In the genomic region with DNA sequence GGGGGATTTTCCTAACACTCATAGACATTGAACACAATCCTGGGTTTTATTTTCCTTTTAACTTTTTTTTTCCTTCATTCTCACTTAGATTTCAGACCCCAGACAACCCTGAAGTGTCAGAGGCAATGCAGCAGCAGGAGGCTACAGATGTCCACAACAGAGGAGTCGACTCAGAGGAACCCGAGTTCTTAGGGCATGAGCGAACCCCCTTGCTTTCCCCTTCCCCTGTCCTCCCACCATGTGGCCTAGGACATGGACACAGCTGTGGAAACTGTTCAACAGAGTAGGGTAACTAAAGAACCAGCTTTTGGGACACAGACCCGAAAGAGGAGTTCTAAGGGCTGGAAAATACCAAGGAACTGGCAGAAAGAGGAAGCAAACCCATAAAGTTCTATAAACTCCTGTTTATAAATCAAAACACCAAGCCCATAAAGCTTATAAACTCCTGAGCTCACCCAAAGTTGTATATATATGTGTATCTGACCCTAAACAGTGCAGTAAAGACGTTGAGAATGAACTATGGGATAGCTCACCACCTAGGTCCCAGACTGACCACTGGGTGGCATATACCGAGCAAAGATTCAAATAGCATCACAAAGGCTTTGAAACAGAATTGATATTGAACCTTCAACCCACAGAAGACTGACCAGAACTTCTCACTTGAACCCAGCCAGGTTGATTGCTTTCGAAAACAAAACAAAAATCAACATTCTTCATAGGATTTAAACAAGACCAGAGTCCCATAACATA, we compare ENCODE assay signal across 9 cellular contexts. TPM values are rescaled to one million over a fixed set of nuclear protein-coding genes. Genes with fewer than 3 reads are reported as not detected.
DNase-seq lines count a peak whose midpoint lies in the region; ATAC-seq and TF ChIP-seq lines count a peak whose summit lies in the region.
"Had no signal": no experiment of that assay in that cellular context is flagged by ENCODE, and none has a peak within 500 bp of the region (broad histone marks: within the 10 kb centered on the region; RNA-seq: fewer than 3 reads in every experiment).

No MANE protein-coding gene starts in this region.

- no peak overlapping the region for H3K4me3 ChIP-seq in A673 (ENCODE audit: low read depth, low read length, poor library complexity, severe bottlenecking)
- no peak overlapping the region for H3K4me3 ChIP-seq in HEK293 (ENCODE audit: low read depth, low read length)
- H3K4me3 ChIP-seq in tibial artery = no peak overlapping the region

- no TSS peak for BruUV-seq in A673 (replicated peaks; lab: Mats Ljungman, UMichigan)

- peaks cover 0 to 2% (median 0%) of the 10 kb centered on the region in 3 donors for H3K4me1 Mint-ChIP-seq in T-cell

- no peaks in the 10 kb centered on the region for H3K36me3 ChIP-seq in A673 (ENCODE audit: insufficient read depth, low read length, poor library complexity, severe bottlenecking)
- no peaks in the 10 kb centered on the region; a peak in 1 of 3 replicates for H3K36me3 ChIP-seq in HEK293 (ENCODE audit: control insufficient read depth in 2 of 2, insufficient read depth in 1 of 2, low read length in 2 of 2)
- no peaks in the 10 kb centered on the region for H3K36me3 ChIP-seq in tibial artery

- no peaks in the 10 kb centered on the region for H3K9me3 Mint-ChIP-seq in T-cell

- H3K36me3 Mint-ChIP-seq in T-cell = no peaks in the 10 kb centered on the region
- H3K36me3 Mint-ChIP-seq: activated naive CD8-positive, alpha-beta T cell had no signal

- H3K27me3 ChIP-seq in A673 (replicated peaks; ENCODE audit: insufficient read depth, low read depth, low read length, poor library complexity) (no peaks in the 10 kb centered on the region), tibial artery (no peaks in the 10 kb centered on the region)

- POLR2A ChIA-PET in A673 (lab: Charles Lee; ENCODE audit: low non-redundant PET) = no interaction called here
- POLR2A ChIA-PET in HEK293 (lab: Yijun Ruan, JAX) = interaction anchor here (1.0 to 1.3 kb wide), 2 partner anchors 25 to 168 kb away, joined by 3 read pairs; partner anchors contain the start of gene NAE1
- POLR2A ChIA-PET in T-cell (lab: Charles Lee) = no interaction called here

- H3K27ac ChIP-seq in A673 (ENCODE audit: low read depth, low read length, poor library complexity, severe bottlenecking) = no peak overlapping the region
- no peak overlapping the region for H3K27ac ChIP-seq in HEK293 (ENCODE audit: extremely low read depth, low read depth, low read length)
- H3K27ac ChIP-seq in tibial artery = peak overlapping the region; percentile 67 to 71

- DNase-seq in A673 (ENCODE audit: low spot score) (no peak), amniotic epithelial cell (ENCODE audit: low read depth) (peak; percentile 49), iPS-NIHi7 (ENCODE audit: extremely low spot score) (peak; percentile 35), tibial artery (no peak), T-cell (no peak), 8988T (no peak)

- H3K27ac Mint-ChIP-seq in T-cell = no peak overlapping the region
- H3K27ac Mint-ChIP-seq: activated naive CD8-positive, alpha-beta T cell had no signal

- peaks cover 0 to 2% of the 10 kb centered on the region in 2 donors for H3K27me3 Mint-ChIP-seq in T-cell
- H3K27me3 Mint-ChIP-seq: activated naive CD8-positive, alpha-beta T cell had no signal

- intact Hi-C loops in A673 (cut with micrococcal nuclease; ENCODE audit: unreplicated experiment) (no loop called here), tibial artery (cut with DNase I; ENCODE audit: low total_unique reads) (no loop called here)

- ATAC-seq in T-cell (replicated peaks in 1 of 4) (no peak), HG03460 (IDR thresholded peaks at IDR 0.05; ENCODE audit: unreplicated experiment) (no peak)

- CTCF ChIA-PET in A673 (lab: Charles Lee) = interaction anchor here (3.3 kb wide), 1 partner anchor 12 kb away, joined by 17 read pairs; no protein-coding TSS in a partner anchor
- CTCF ChIA-PET in HEK293 (lab: Yijun Ruan, JAX) = interaction anchor here (0.6 to 5.9 kb wide), 15 partner anchors 11 to 205 kb away, joined by 3 to 86 read pairs (median 5); partner anchors contain the start of genes CMTM4 and DYNC1LI2
- CTCF ChIA-PET in T-cell (lab: Charles Lee) = interaction anchor here (0.7 to 1.5 kb wide), 3 partner anchors 12 to 98 kb away, joined by 3 to 13 read pairs (median 3); no protein-coding TSS in a partner anchor

- H3K4me1 ChIP-seq in A673 (ENCODE audit: insufficient read depth, low read length, poor library complexity, severe bottlenecking) (peaks cover 9% of the 10 kb centered on the region), HEK293 (ENCODE audit: control insufficient read depth, insufficient read depth, low read length) (peaks cover 18% of the 10 kb centered on the region), tibial artery (peaks cover 0 to 30% (median 23%) of the 10 kb centered on the region in 4 donors)

- peak; percentile 46 for TF ChIP-seq CTCF in A673 (conservative IDR thresholded peaks at IDR 0.05; ENCODE audit: low read depth, low read length)
- TF ChIP-seq CTCF in HEK293 (tag by site-specific recombination; IDR thresholded peaks at IDR 0.05) = no peak; the same call in 1 of the 2 replicates
- peak; percentile 54 for TF ChIP-seq CTCF in tibial artery (IDR thresholded peaks at IDR 0.05)

- H3K9me3 ChIP-seq in A673 (ENCODE audit: low read depth, low read length, poor library complexity, severe bottlenecking) (no peaks in the 10 kb centered on the region), HEK293 (ENCODE audit: control insufficient read depth, insufficient read depth, low read depth, low read length) (no peaks in the 10 kb centered on the region), tibial artery (no peaks in the 10 kb centered on the region)

- H3K4me3 Mint-ChIP-seq in T-cell = no peak overlapping the region
- H3K4me3 Mint-ChIP-seq: activated naive CD8-positive, alpha-beta T cell had no signal

TF ChIP-seq in HEK293, 187 proteins besides CTCF, POLR2A, EP300 and RAD21:
- no peak for TF ChIP-seq ZNF266 (tag by site-specific recombination; IDR thresholded peaks at IDR 0.05; ENCODE audit: low read depth)
- no peak for TF ChIP-seq ZNF416 (tag by site-specific recombination; IDR thresholded peaks at IDR 0.05)
- TF ChIP-seq, protein P1, sequence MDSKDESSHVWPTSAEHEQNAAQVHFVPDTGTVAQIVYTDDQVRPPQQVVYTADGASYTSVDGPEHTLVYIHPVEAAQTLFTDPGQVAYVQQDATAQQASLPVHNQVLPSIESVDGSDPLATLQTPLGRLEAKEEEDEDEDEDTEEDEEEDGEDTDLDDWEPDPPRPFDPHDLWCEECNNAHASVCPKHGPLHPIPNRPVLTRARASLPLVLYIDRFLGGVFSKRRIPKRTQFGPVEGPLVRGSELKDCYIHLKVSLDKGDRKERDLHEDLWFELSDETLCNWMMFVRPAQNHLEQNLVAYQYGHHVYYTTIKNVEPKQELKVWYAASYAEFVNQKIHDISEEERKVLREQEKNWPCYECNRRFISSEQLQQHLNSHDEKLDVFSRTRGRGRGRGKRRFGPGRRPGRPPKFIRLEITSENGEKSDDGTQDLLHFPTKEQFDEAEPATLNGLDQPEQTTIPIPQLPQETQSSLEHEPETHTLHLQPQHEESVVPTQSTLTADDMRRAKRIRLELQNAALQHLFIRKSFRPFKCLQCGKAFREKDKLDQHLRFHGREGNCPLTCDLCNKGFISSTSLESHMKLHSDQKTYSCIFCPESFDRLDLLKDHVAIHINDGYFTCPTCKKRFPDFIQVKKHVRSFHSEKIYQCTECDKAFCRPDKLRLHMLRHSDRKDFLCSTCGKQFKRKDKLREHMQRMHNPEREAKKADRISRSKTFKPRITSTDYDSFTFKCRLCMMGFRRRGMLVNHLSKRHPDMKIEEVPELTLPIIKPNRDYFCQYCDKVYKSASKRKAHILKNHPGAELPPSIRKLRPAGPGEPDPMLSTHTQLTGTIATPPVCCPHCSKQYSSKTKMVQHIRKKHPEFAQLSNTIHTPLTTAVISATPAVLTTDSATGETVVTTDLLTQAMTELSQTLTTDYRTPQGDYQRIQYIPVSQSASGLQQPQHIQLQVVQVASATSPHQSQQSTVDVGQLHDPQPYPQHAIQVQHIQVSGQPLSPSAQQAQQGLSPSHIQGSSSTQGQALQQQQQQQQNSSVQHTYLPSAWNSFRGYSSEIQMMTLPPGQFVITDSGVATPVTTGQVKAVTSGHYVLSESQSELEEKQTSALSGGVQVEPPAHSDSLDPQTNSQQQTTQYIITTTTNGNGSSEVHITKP (tag by site-specific recombination; IDR thresholded peaks at IDR 0.05) = peak; percentile 63
- peak; percentile 36; the same call in 1 of the 2 replicates for TF ChIP-seq ZNF654 (tag by site-specific recombination; IDR thresholded peaks at IDR 0.05; ENCODE audit: low read depth)

RNA-seq across cellular contexts. Expression of gene CMTM4, which starts 33.9 kb away (rescaled TPM):
- total RNA-seq in A673 (2021) = 30.3 and 37.7 TPM in 2 replicates
- total RNA-seq in T-cell = 1 to 10 TPM; 1.1 to 2.3 (median 1.8) TPM

RNA-seq across cellular contexts. Expression of gene CMTM3, which starts 58.1 kb away (rescaled TPM):
- total RNA-seq in A673 (2021) = 25.5 and 31.1 TPM in 2 replicates
- 10 to 100 TPM; 63.5 to 84.8 (median 75.4) TPM for total RNA-seq in T-cell

Comparison
In these comparisons a context has a peak if more than half of its experiments do, and no peak if none do; other contexts are left out.
1. DNase-seq: peak in amniotic epithelial cell (single experiment) and iPS-NIHi7 (single experiment); none in A673 (single experiment), tibial artery (0 of 2), T-cell (0 of 34) and 8988T (single experiment).
2. H3K27ac ChIP-seq: peak in tibial artery (2 of 2); none in A673 (single experiment) and HEK293 (single experiment).